In the genomic region with DNA sequence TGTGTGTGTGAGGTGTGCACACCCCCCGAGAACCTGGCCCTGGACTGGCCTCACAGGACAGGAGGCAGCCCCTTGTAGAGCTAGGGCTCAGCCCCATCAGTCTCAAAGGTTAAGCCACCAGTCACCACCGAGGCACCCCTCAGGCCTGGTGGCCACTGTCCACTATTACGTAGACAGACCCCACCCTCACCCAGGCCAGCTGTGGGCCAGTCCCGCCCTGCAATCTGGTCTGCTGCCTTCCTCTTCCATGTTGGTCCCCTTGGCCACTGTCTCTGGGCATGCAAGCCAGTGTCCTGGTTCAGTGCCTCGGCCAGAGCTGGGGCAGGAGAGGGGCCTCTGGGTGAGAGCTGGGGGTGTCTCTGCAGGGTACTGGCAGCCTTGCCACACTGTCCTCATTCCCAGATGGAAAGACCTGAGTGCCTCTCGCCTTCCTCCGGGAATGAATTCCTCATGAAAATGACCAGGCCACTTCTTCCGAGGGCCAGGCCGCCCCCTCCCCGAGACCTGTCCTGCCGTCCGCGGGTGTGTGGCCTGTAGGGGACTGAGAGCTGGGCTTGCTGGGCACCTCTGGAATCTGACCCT, we compare ENCODE assay signal across 8 cellular contexts. TPM values are rescaled to one million over a fixed set of nuclear protein-coding genes. Genes with fewer than 3 reads are reported as not detected.
A peak's percentile ranks its signal among the peaks of the same experiment; 100 is the strongest.
DNase-seq lines count a peak whose midpoint lies in the region; ATAC-seq and TF ChIP-seq lines count a peak whose summit lies in the region.

No MANE protein-coding gene starts in this region.

- peak overlapping the region; percentile 93 for H3K27ac Mint-ChIP-seq in activated T-cell treated with anti-CD3 and anti-CD28 coated beads, Interleukin-2, amount 50 U/mL, for 72 hours

- H3K23ac ChIP-seq in mesenchymal stem cell (ENCODE audit: low read length in 2 of 2) = no peak overlapping the region

- H3K27me3 ChIP-seq in breast epithelium = no peaks in the 10 kb centered on the region
- no peaks in the 10 kb centered on the region for H3K27me3 ChIP-seq in mesenchymal stem cell (ENCODE audit: control insufficient read depth in 1 of 2, insufficient read depth in 1 of 2, low read length in 2 of 2)
- no peaks in the 10 kb centered on the region for H3K27me3 ChIP-seq in upper lobe of left lung

- no peak overlapping the region for H2BK5ac ChIP-seq in mesenchymal stem cell (ENCODE audit: low read depth, low read length, poor library complexity, severe bottlenecking)

- peak overlapping the region in 1 of 2 experiments; percentile 2 for H2BK12ac ChIP-seq in mesenchymal stem cell (ENCODE audit: low read length in 2 of 2)

- peak overlapping the region; percentile 87 for H2AFZ ChIP-seq in mesenchymal stem cell (ENCODE audit: low read depth, low read length)

- H3K27ac ChIP-seq in breast epithelium (peak overlapping the region; percentile 89 to 90), mesenchymal stem cell (ENCODE audit: low read length, poor library complexity, severe bottlenecking) (no peak overlapping the region), upper lobe of left lung (peak overlapping the region in 3 of 4 donors; percentile 91 to 93 (median 92))

- H3K36me3 Mint-ChIP-seq in activated T-cell treated with anti-CD3 and anti-CD28 coated beads, Interleukin-2, amount 50 U/mL, for 72 hours (ENCODE audit: insufficient read depth in 2 of 2) = peaks cover 12 to 18% of the 10 kb centered on the region in 2 donors

- H3K18ac ChIP-seq in mesenchymal stem cell (ENCODE audit: low read depth in 1 of 2, low read length in 2 of 2) = no peak overlapping the region

- TF ChIP-seq EP300 in upper lobe of left lung (IDR thresholded peaks at IDR 0.05) = no peak

- WGBS in mesenchymal stem cell = 98% methylated on average over 13 of the region's 13 CpGs
- 84% methylated on average over 13 of the region's 13 CpGs; no CpG with 5 or more reads in 1 of the 2 donors for WGBS in upper lobe of left lung, 2 donors

- H3K4me3 Mint-ChIP-seq in activated T-cell treated with anti-CD3 and anti-CD28 coated beads, Interleukin-2, amount 50 U/mL, for 72 hours = peak overlapping the region; percentile 73 to 85

- H3K4me3 ChIP-seq in breast epithelium (peak overlapping the region; percentile 86 to 99 (median 88)), mesenchymal stem cell (ENCODE audit: insufficient read depth in 1 of 2, low read depth in 1 of 2, low read length in 2 of 2) (peak overlapping the region in 1 of 2 experiments; percentile 92), upper lobe of left lung (peak overlapping the region; percentile 5 to 95 (median 94))

- H4K8ac ChIP-seq in mesenchymal stem cell (ENCODE audit: low read length) = peak overlapping the region; percentile 71

- no peak overlapping the region for H2BK120ac ChIP-seq in mesenchymal stem cell (ENCODE audit: low read depth, low read length)

- ATAC-seq in activated T-cell treated with anti-CD3 and anti-CD28 coated beads, Interleukin-2, amount 50 U/mL, for 72 hours (replicated peaks in 1 of 2) = no peak
- no peak for ATAC-seq in upper lobe of left lung (ENCODE audit: low FRiP score in 2 of 2)
- ATAC-seq in HG02642 (IDR thresholded peaks at IDR 0.05; ENCODE audit: poor library complexity, unreplicated experiment) = no peak
- ATAC-seq in GM21360 (IDR thresholded peaks at IDR 0.05; ENCODE audit: unreplicated experiment) = no peak

- peaks cover 0 to 3% of the 10 kb centered on the region in 2 donors for H3K9me3 Mint-ChIP-seq in activated T-cell treated with anti-CD3 and anti-CD28 coated beads, Interleukin-2, amount 50 U/mL, for 72 hours

- peaks cover 0 to 5% of the 10 kb centered on the region in 2 donors for H3K9me3 ChIP-seq in breast epithelium
- no peaks in the 10 kb centered on the region for H3K9me3 ChIP-seq in mesenchymal stem cell (ENCODE audit: control insufficient read depth, low read length)
- H3K9me3 ChIP-seq in upper lobe of left lung = no peaks in the 10 kb centered on the region

- H3K4me1 ChIP-seq in breast epithelium (peaks cover 0 to 4% of the 10 kb centered on the region in 2 donors), mesenchymal stem cell (ENCODE audit: control insufficient read depth, insufficient read depth, low read depth, low read length) (peaks cover 21% of the 10 kb centered on the region), upper lobe of left lung (peaks cover 16 to 22% (median 17%) of the 10 kb centered on the region in 4 donors)

- H3K27me3 Mint-ChIP-seq in activated T-cell treated with anti-CD3 and anti-CD28 coated beads, Interleukin-2, amount 50 U/mL, for 72 hours (ENCODE audit: low read depth) = no peaks in the 10 kb centered on the region

- peaks cover 20% of the 10 kb centered on the region for H3K79me1 ChIP-seq in mesenchymal stem cell (replicated peaks; ENCODE audit: low read length, poor library complexity, severe bottlenecking)

- H3K4me2 ChIP-seq in mesenchymal stem cell (ENCODE audit: low read length, poor library complexity, severe bottlenecking) = no peak overlapping the region

- H3K4me1 Mint-ChIP-seq in activated T-cell treated with anti-CD3 and anti-CD28 coated beads, Interleukin-2, amount 50 U/mL, for 72 hours (ENCODE audit: low read depth) = no peaks in the 10 kb centered on the region

- H4K91ac ChIP-seq in mesenchymal stem cell (ENCODE audit: low read length) = peak overlapping the region; percentile 36

- H3K36me3 ChIP-seq in breast epithelium = no peaks in the 10 kb centered on the region
- peaks cover 32 to 51% of the 10 kb centered on the region in 2 experiments for H3K36me3 ChIP-seq in mesenchymal stem cell (ENCODE audit: control insufficient read depth in 1 of 2, insufficient read depth in 2 of 2, low read depth in 1 of 2, low read length in 2 of 2)
- H3K36me3 ChIP-seq in upper lobe of left lung = peaks cover 0 to 26% (median 2%) of the 10 kb centered on the region in 4 donors

- TF ChIP-seq POLR2A in breast epithelium (IDR thresholded peaks at IDR 0.05) = no peak
- no peak for TF ChIP-seq POLR2A in upper lobe of left lung (IDR thresholded peaks at IDR 0.05)

- H3K9ac ChIP-seq in mesenchymal stem cell (ENCODE audit: low read length) = peak overlapping the region; percentile 93

- intact Hi-C loops in breast epithelium (cut with DNase I; ENCODE audit: low total_unique reads) = no loop called here

- H2AK5ac ChIP-seq in mesenchymal stem cell (ENCODE audit: low read length, severe bottlenecking) = peak overlapping the region; percentile 11

- DNase-seq in activated T-cell treated with anti-CD3 and anti-CD28 coated beads, Interleukin-2, amount 50 U/mL, for 72 hours = no peak
- no peak for DNase-seq in activated T-cell treated with anti-CD3 and anti-CD28 coated beads for 4 hours
- no peak for DNase-seq in breast epithelium (ENCODE audit: low spot score in 2 of 2)
- DNase-seq in mesenchymal stem cell = no peak
- DNase-seq in upper lobe of left lung = peak; percentile 20 to 69
- no peak for DNase-seq in amygdala (lab: John Stamatoyannopoulos, UW)

- H3K4ac ChIP-seq in mesenchymal stem cell (ENCODE audit: low read depth in 1 of 2, low read length in 2 of 2) = peak overlapping the region; percentile 9 to 55

- TF ChIP-seq CTCF in breast epithelium (IDR thresholded peaks at IDR 0.05) = no peak
- TF ChIP-seq CTCF in upper lobe of left lung (IDR thresholded peaks at IDR 0.05) = no peak

- no peak overlapping the region for H2BK15ac ChIP-seq in mesenchymal stem cell (ENCODE audit: low read depth, poor library complexity, severe bottlenecking)

- no peak overlapping the region for H3K14ac ChIP-seq in mesenchymal stem cell (ENCODE audit: low read length in 2 of 2)

RNA-seq across cellular contexts. Expression of gene TEX22, which starts 0.9 kb away (rescaled TPM):
- total RNA-seq in activated T-cell treated with anti-CD3 and anti-CD28 coated beads, Interleukin-2, amount 50 U/mL, for 72 hours = 1 to 10 TPM; 1.8 to 3.3 TPM
- under 1 TPM; 0.33 to 0.64 (median 0.59) TPM for total RNA-seq in breast epithelium
- polyA plus RNA-seq in mesenchymal stem cell (2013, experiment 1 of 2) = 0.06 TPM
- polyA plus RNA-seq in mesenchymal stem cell (2013, experiment 2 of 2) = 0.04 TPM
- 1 to 10 TPM in 3 of 6 donors, not detected in 3; 1.2 to 2.1 (median 1.9) TPM for total RNA-seq in upper lobe of left lung

RNA-seq across cellular contexts. Expression of gene MTA1, which starts 22.2 kb away (rescaled TPM):
- 100 to 1,000 TPM; 125 to 140 TPM for total RNA-seq in activated T-cell treated with anti-CD3 and anti-CD28 coated beads, Interleukin-2, amount 50 U/mL, for 72 hours
- total RNA-seq in breast epithelium (10 to 100 TPM; 50.7 to 70.1 (median 68.8) TPM), upper lobe of left lung (100 to 1,000 TPM in 2 of 6 donors, 10 to 100 TPM in 4; 64.8 to 315 (median 94.9) TPM)
- polyA plus RNA-seq in mesenchymal stem cell (2013, experiment 1 of 2) = 66.6 TPM
- 63.2 TPM for polyA plus RNA-seq in mesenchymal stem cell (2013, experiment 2 of 2)

Comparison
In these comparisons a context has a peak if more than half of its experiments do, and no peak if none do; other contexts are left out.
1. DNase-seq: peak in upper lobe of left lung (2 of 2); none in activated T-cell treated with anti-CD3 and anti-CD28 coated beads, Interleukin-2, amount 50 U/mL, for 72 hours (0 of 2), activated T-cell treated with anti-CD3 and anti-CD28 coated beads for 4 hours (single experiment), breast epithelium (0 of 2), mesenchymal stem cell (single experiment) and amygdala (0 of 56).